7 cellular contexts compared by ENCODE assay signal in the genomic region with DNA sequence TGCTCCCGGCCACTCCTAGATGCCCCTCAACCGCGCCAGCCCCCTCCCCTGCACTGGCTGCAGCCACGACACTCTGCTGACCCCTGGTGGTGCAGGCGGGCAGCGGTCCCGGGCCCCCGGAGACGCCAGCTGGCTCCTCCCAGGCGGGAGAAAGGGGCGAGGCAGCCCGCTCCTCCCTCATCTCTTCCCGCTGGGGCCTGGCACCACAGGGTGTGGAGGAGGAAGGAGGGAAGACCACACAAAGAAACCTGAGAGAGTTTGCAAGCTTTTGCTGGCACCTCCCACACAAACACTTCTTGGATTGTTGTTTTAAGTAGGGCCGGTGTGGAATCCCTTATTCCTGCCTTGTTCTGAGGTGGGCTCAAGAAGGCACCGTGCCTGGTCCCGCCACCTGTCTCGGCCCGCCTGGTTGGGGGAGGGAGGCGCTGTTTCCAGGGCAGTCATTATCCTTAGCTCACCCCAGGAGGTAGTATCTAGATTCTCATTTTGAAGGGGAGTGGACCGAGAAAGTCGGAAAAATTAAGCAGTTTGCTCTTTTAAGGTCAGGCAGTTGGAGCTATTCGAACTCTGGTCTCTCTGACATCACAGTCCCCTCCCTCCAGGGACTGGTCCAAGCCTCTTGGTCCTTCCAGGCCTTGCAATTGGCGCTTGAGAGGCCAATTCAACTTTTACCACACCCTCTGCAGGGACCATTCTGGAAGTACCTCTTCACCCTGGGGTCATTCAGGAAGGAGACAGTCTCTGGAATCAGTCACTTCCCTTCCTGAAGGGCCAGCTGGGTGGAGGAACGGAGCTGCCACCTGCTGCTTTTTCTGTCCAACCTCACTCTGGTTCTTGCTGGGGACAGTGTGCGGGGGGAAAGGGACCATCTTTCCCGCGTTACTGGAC. TPM values are rescaled to one million over a fixed set of nuclear protein-coding genes. Genes with fewer than 3 reads are reported as not detected.
DNase-seq lines count a peak whose midpoint lies in the region; ATAC-seq and TF ChIP-seq lines count a peak whose summit lies in the region.

No MANE protein-coding gene starts in this region.

- peaks cover 36% of the 10 kb centered on the region for H3K4me1 Mint-ChIP-seq in T-helper 17 cell

- intact Hi-C loops in psoas muscle (cut with DNase I): no loop called here

- no peaks in the 10 kb centered on the region for H3K36me3 Mint-ChIP-seq in T-helper 17 cell (ENCODE audit: low read depth)

- H3K36me3 ChIP-seq in right atrium auricular region (no peaks in the 10 kb centered on the region), psoas muscle (ENCODE audit: insufficient read depth in 1 of 2, low read depth in 1 of 2) (no peaks in the 10 kb centered on the region)

- no peaks in the 10 kb centered on the region for H3K27me3 ChIP-seq in right atrium auricular region
- no peaks in the 10 kb centered on the region for H3K27me3 ChIP-seq in psoas muscle (ENCODE audit: insufficient read depth in 3 of 3, low read length in 2 of 3)

- DNase-seq in NCI-H1694 treated with DMSO at 0.1 percent for 48 hours (lab: John Stamatoyannopoulos, UW): peak; percentile 93
- peak; percentile 71 to 75 (median 75) for DNase-seq in T-helper 17 cell
- DNase-seq in right atrium auricular region (ENCODE audit: low spot score): no peak
- DNase-seq in psoas muscle: peak; percentile 88 to 94

- ATAC-seq in GM18511 (IDR thresholded peaks at IDR 0.05; ENCODE audit: unreplicated experiment) (peak; percentile 42), T-helper 17 cell (peak; percentile 44), psoas muscle (peak; percentile 66 to 80 (median 72)), GM21786 (IDR thresholded peaks at IDR 0.05; ENCODE audit: unreplicated experiment) (no peak)

- TF ChIP-seq CTCF in right atrium auricular region (IDR thresholded peaks at IDR 0.05) (peak; percentile 95 to 98), psoas muscle (IDR thresholded peaks at IDR 0.05) (peak; percentile 93)

- H3K9me3 ChIP-seq in T-helper 17 cell (ENCODE audit: control insufficient read depth, low read length, poor library complexity, severe bottlenecking) (no peaks in the 10 kb centered on the region), right atrium auricular region (no peaks in the 10 kb centered on the region), psoas muscle (no peaks in the 10 kb centered on the region)

- H3K27ac ChIP-seq in angular gyrus (ENCODE audit: low read depth, low read length): peak overlapping the region; percentile 90
- peak overlapping the region; percentile 84 to 89 for H3K27ac ChIP-seq in right atrium auricular region
- peak overlapping the region; percentile 89 for H3K27ac ChIP-seq in psoas muscle

- H3K27me3 Mint-ChIP-seq in T-helper 17 cell: no peaks in the 10 kb centered on the region

- H3K4me1 ChIP-seq in right atrium auricular region (peaks cover 0 to 77% of the 10 kb centered on the region in 2 donors), psoas muscle (peaks cover 60% of the 10 kb centered on the region)

- 10 to 13% (median 11%) methylated on average over 22 to 27 of the region's 27 CpGs for whole genome bisulfite sequencing in psoas muscle, 3 donors

- no peak overlapping the region for H3K27ac Mint-ChIP-seq in T-helper 17 cell

- peak overlapping the region; percentile 89 for H3K4me3 Mint-ChIP-seq in T-helper 17 cell

- H3K4me3 ChIP-seq in right atrium auricular region (peak overlapping the region; percentile 2 to 34), psoas muscle (peak overlapping the region; percentile 84)

RNA-seq across cellular contexts. Expression of a gene that starts 1.0 kb away (rescaled TPM):
- total RNA-seq in T-helper 17 cell (1 to 10 TPM; 5.9 to 7.9 TPM), right atrium auricular region (1 to 10 TPM; 6.6 to 8.3 TPM), psoas muscle (10 to 100 TPM in 1 of 4 donors, 1 to 10 TPM in 3; 6.4 to 14.8 (median 6.8) TPM)
- 10 to 100 TPM in 1 of 3 donors, 1 to 10 TPM in 2; 5.4 to 10.7 (median 9.7) TPM for polyA plus RNA-seq in psoas muscle

RNA-seq across cellular contexts. Expression of a gene that starts 2.5 kb away (rescaled TPM):
- total RNA-seq in T-helper 17 cell (10 to 100 TPM; 45.4 to 48.3 TPM), right atrium auricular region (10 to 100 TPM; 26.7 to 48.1 TPM), psoas muscle (10 to 100 TPM; 26.4 to 39.4 (median 31.5) TPM)
- polyA plus RNA-seq in psoas muscle: 10 to 100 TPM; 24.3 to 46.0 (median 35.2) TPM

RNA-seq across cellular contexts. Expression of a gene that starts 23.5 kb away (rescaled TPM):
- total RNA-seq in T-helper 17 cell (10 to 100 TPM; 92.2 to 98.6 TPM), right atrium auricular region (10 to 100 TPM; 48.8 to 67.0 TPM), psoas muscle (10 to 100 TPM; 13.3 to 20.9 (median 17.7) TPM)
- 10 to 100 TPM; 30.6 to 46.1 (median 42.6) TPM for polyA plus RNA-seq in psoas muscle

RNA-seq across cellular contexts. Expression of a gene that starts 25.1 kb away (rescaled TPM):
- total RNA-seq in T-helper 17 cell (10 to 100 TPM; 14.2 to 15.6 TPM), right atrium auricular region (1 to 10 TPM; 9.0 to 9.5 TPM), psoas muscle (1 to 10 TPM; 2.3 to 2.8 (median 2.5) TPM)
- polyA plus RNA-seq in psoas muscle: 1 to 10 TPM; 1.6 to 7.9 (median 3.1) TPM

RNA-seq across cellular contexts. Expression of a gene that starts 30.7 kb away (rescaled TPM):
- 1 to 10 TPM; 1.7 to 2.6 TPM for total RNA-seq in T-helper 17 cell
- 10 to 100 TPM; 65.0 to 87.6 TPM for total RNA-seq in right atrium auricular region
- 100 to 1,000 TPM; 478 to 710 (median 557) TPM for total RNA-seq in psoas muscle
- polyA plus RNA-seq in psoas muscle: 100 to 1,000 TPM; 182 to 495 (median 236) TPM
